In genomic region chr19:7529610-7530490, GRCh38 we compare ENCODE assay signal across 17 cellular contexts. TPM values are rescaled to one million over a fixed set of nuclear protein-coding genes. Genes with fewer than 3 reads are reported as not detected.
DNase-seq lines count a peak whose midpoint lies in the region; ATAC-seq, FAIRE-seq and TF ChIP-seq lines count a peak whose summit lies in the region.
"Had no signal": no experiment of that assay in that cellular context is flagged by ENCODE, and none has a peak within 500 bp of the region (broad histone marks: within the 10 kb centered on the region; RNA-seq: fewer than 3 reads in every experiment).

No MANE protein-coding gene starts in this region.

- peak overlapping the region; percentile 20 for H3K27ac Mint-ChIP-seq in neural crest cell (ENCODE audit: unreplicated experiment)
- H3K27ac Mint-ChIP-seq: B cell; CD8-positive, alpha-beta T cell had no signal

- H3K4me2 ChIP-seq in GM12878 (ENCODE audit: control insufficient read depth, insufficient read depth): no peak overlapping the region
- H3K4me2 ChIP-seq: BLaER1 treated with 17β-estradiol and CSF1 and Interleukin-3, amounts not matched to agents 10 nM and 100 nM had no signal

- TF ChIP-seq CTCF in GM12878 (IDR thresholded peaks at IDR 0.05 in 2 of 3, conservative IDR thresholded peaks at IDR 0.05 in 1 of 3; ENCODE audit: control insufficient read depth in 2 of 3, extremely low read depth in 1 of 3, insufficient read depth in 1 of 3, low read depth in 3 of 3, low read length in 3 of 3): no peak
- no peak for TF ChIP-seq CTCF in neural crest cell (conservative IDR thresholded peaks at IDR 0.05)

- H3K27me3 ChIP-seq in right cardiac atrium (ENCODE audit: control insufficient read depth, insufficient read depth): no peaks in the 10 kb centered on the region
- no peaks in the 10 kb centered on the region for H3K27me3 ChIP-seq in GM12878 (replicated peaks in 1 of 2; ENCODE audit: control insufficient read depth in 2 of 2, insufficient read depth in 2 of 2, low read length in 1 of 2)
- H3K27me3 ChIP-seq: BLaER1 treated with 17β-estradiol and CSF1 and Interleukin-3, amounts not matched to agents 10 nM and 100 nM had no signal

- TF ChIP-seq RAD21 in GM12878 (IDR thresholded peaks at IDR 0.05; ENCODE audit: insufficient read depth, low read depth, low read length): no peak

- no peaks in the 10 kb centered on the region; a peak in 1 of 4 replicates for H3K36me3 ChIP-seq in GM12878 (ENCODE audit: control insufficient read depth in 2 of 2, insufficient read depth in 2 of 2, low read length in 1 of 2)

- DNase-seq in right cardiac atrium (peak in 2 of 3 donors; percentile 13 to 57), left ventricle myocardium superior (no peak), GM12878 (ENCODE audit: low read depth, low spot score) (no peak), neural crest cell (ENCODE audit: low read depth, low spot score) (no peak), NCI-H2196 treated with DMSO at 0.1 percent for 48 hours (lab: John Stamatoyannopoulos, UW; ENCODE audit: unreplicated experiment) (no peak), NCI-H2081 treated with DMSO at 0.1 percent for 48 hours (lab: John Stamatoyannopoulos, UW) (no peak), NOMO-1 (lab: John Stamatoyannopoulos, UW; ENCODE audit: unreplicated experiment in 2 of 2) (no peak), COR-L47 (lab: John Stamatoyannopoulos, UW) (no peak)
- DNase-seq: 8988T; CD8-positive, alpha-beta T cell had no signal

- no peaks in the 10 kb centered on the region for H3K27me3 Mint-ChIP-seq in neural crest cell (ENCODE audit: low read depth)
- H3K27me3 Mint-ChIP-seq: B cell had no signal

- H2AFZ ChIP-seq in GM12878 (ENCODE audit: control insufficient read depth, low read depth, low read length): no peak overlapping the region

- no peak overlapping the region for H3K4me3 ChIP-seq in right cardiac atrium (ENCODE audit: low read length)
- H3K4me3 ChIP-seq in GM12878: no peak overlapping the region
- H3K4me3 ChIP-seq: BLaER1 treated with 17β-estradiol and CSF1 and Interleukin-3, amounts not matched to agents 10 nM and 100 nM; HAP-1 had no signal

- intact Hi-C loops in right cardiac atrium (cut with DNase I) (loop anchor here in 1 of 4 donors (10.0 kb wide), 1 partner anchor 135 kb away; no protein-coding TSS in a partner anchor), left ventricle myocardium superior (cut with micrococcal nuclease) (no loop called here), GM12878 (cut with micrococcal nuclease; ENCODE audit: unreplicated experiment) (no loop called here)

- no peaks in the 10 kb centered on the region for H3K36me3 Mint-ChIP-seq in neural crest cell (ENCODE audit: low read depth)

- no peaks in the 10 kb centered on the region for H3K9me3 ChIP-seq in right cardiac atrium (ENCODE audit: control insufficient read depth, low read length)
- no peaks in the 10 kb centered on the region for H3K9me3 ChIP-seq in GM12878 (replicated peaks; ENCODE audit: control insufficient read depth, insufficient read depth, low read length)
- H3K9me3 ChIP-seq: BLaER1 treated with 17β-estradiol and CSF1 and Interleukin-3, amounts not matched to agents 10 nM and 100 nM; HAP-1 had no signal

- in situ Hi-C loops in GM12878 (cut with MboI): no loop called here

- CTCF ChIA-PET in GM12878 (lab: Yijun Ruan, JAX): no interaction called here

- POLR2A ChIA-PET in GM12878 (lab: Charles Lee): no interaction called here

- peaks cover 12% of the 10 kb centered on the region for H3K4me1 Mint-ChIP-seq in neural crest cell

- H3K4me3 Mint-ChIP-seq in neural crest cell: peak overlapping the region; percentile 23
- H3K4me3 Mint-ChIP-seq: B cell; CD8-positive, alpha-beta T cell had no signal

- 96% methylated on average over 33 of the region's 33 CpGs for WGBS in right cardiac atrium
- WGBS in GM12878 (ENCODE audit: insufficient coverage, insufficient replicate concordance, low lambda C conversion rate, missing lambda C conversion rate): 90% methylated on average over 31 of the region's 33 CpGs

- no peaks in the 10 kb centered on the region for H3K79me2 ChIP-seq in GM12878 (ENCODE audit: control insufficient read depth, insufficient read depth, low read length)

- BruUV-seq in GM12878 (replicated peaks; lab: Mats Ljungman, UMichigan): no TSS peak

- no peak overlapping the region for H3K9ac ChIP-seq in GM12878 (ENCODE audit: control insufficient read depth, insufficient read depth, low read length)
- H3K9ac ChIP-seq: BLaER1 treated with 17β-estradiol and CSF1 and Interleukin-3, amounts not matched to agents 10 nM and 100 nM had no signal

- H3K27ac ChIP-seq in right cardiac atrium (ENCODE audit: low read length): no peak overlapping the region
- H3K27ac ChIP-seq in GM12878 (ENCODE audit: control insufficient read depth, insufficient read depth): no peak overlapping the region
- H3K27ac ChIP-seq: BLaER1 treated with 17β-estradiol and CSF1 and Interleukin-3, amounts not matched to agents 10 nM and 100 nM had no signal

- no peak for FAIRE-seq in GM12878 (lab: Jason Lieb, UNC)
- FAIRE-seq: G401.6, GM12892, GM18507, H1 had no signal

- no peaks in the 10 kb centered on the region for H3K9me3 Mint-ChIP-seq in neural crest cell
- H3K9me3 Mint-ChIP-seq: CD8-positive, alpha-beta T cell had no signal

- RAD21 ChIA-PET in GM12878 (lab: Charles Lee; ENCODE audit: unreplicated experiment): no interaction called here

- H4K20me1 ChIP-seq in GM12878 (ENCODE audit: control insufficient read depth, insufficient read depth): no peaks in the 10 kb centered on the region

- H3K4me1 ChIP-seq in right cardiac atrium (ENCODE audit: control insufficient read depth, insufficient read depth, low read length) (no peaks in the 10 kb centered on the region), GM12878 (ENCODE audit: control insufficient read depth, insufficient read depth, low read length) (no peaks in the 10 kb centered on the region)

- TF ChIP-seq POLR2A in GM12878 (IDR thresholded peaks at IDR 0.05; ENCODE audit: low read depth, low read length): no peak

- no peak for TF ChIP-seq EP300 in GM12878 (IDR thresholded peaks at IDR 0.05; ENCODE audit: borderline replicate concordance in 1 of 2, control insufficient read depth in 1 of 2, low read depth in 2 of 2, low read length in 2 of 2)

- no peak for ATAC-seq in right cardiac atrium
- no peak for ATAC-seq in left ventricle myocardium superior
- ATAC-seq in GM12878: no peak
- ATAC-seq: CD8-positive, alpha-beta T cell had no signal

- SMC1A ChIA-PET in GM12878 (lab: Charles Lee; ENCODE audit: uncharacterized antibody, unreplicated experiment): no interaction called here

RNA-seq across cellular contexts. Expression of gene PNPLA6, which starts 5.7 kb away (rescaled TPM):
- total RNA-seq in right cardiac atrium: 10 to 100 TPM; 53.4 to 70.9 (median 65.4) TPM
- polyA plus RNA-seq in right cardiac atrium: 33.5 TPM
- 55.6 TPM for total RNA-seq in left ventricle myocardium superior
- total RNA-seq in GM12878 (2013; cell fraction: nucleolus; rRNA removed): 136 and 138 TPM in 2 replicates
- 47.9 and 56.8 TPM in 2 replicates for total RNA-seq in GM12878 (2014; rRNA removed)
- 18.7 and 19.2 TPM in 2 replicates for total RNA-seq in GM12878 (2014; rRNA removed; fragmentation: Illumina TruSeq; extraction: Trizol)
- total RNA-seq in GM12878 (2021): 105 and 113 TPM in 2 replicates
- 21.5 TPM for polyA plus RNA-seq in GM12878 (2011; ENCODE audit: low read depth)
- polyA plus RNA-seq in GM12878 (2011; rRNA removed): 9.2 and 16.3 TPM in 2 replicates
- 26.4 and 32.8 TPM in 2 replicates for polyA plus RNA-seq in GM12878 (2011; cell fraction: cytosol; rRNA removed)
- 99.0 and 144 TPM in 2 replicates for polyA plus RNA-seq in GM12878 (2011; cell fraction: nucleus; rRNA removed)
- polyA plus RNA-seq in GM12878 (2012): 52.2 and 53.4 TPM in 2 replicates
- polyA plus RNA-seq in GM12878 (2014; fragmentation: Illumina TruSeq; extraction: Trizol): 9.4 and 23.2 TPM in 2 replicates
- polyA plus RNA-seq in GM12878 (2014; fragmentation: Nextera tagmentation; extraction: Ambion mirVana): 1 to 10 TPM in 1 of 2 experiments, under 1 TPM in 1; 0.95 to 8.4 TPM
- 67.9 and 72.2 TPM in 2 replicates for polyA plus RNA-seq in GM12878 (2014; rRNA removed)
- 10 to 100 TPM; 64.7 to 65.3 TPM for polyA plus RNA-seq in GM12878 (2016; fragmentation: Nextera tagmentation; extraction: Ambion mirVana)
- polyA minus RNA-seq in GM12878 (2011; rRNA and poly(A)+ RNA removed): 22.1 and 68.2 TPM in 2 replicates
- polyA minus RNA-seq in GM12878 (2011; cell fraction: cytosol; rRNA and poly(A)+ RNA removed): 25.2 and 52.8 TPM in 2 replicates
- 45.3 and 83.2 TPM in 2 replicates for polyA minus RNA-seq in GM12878 (2011; cell fraction: nucleus; rRNA and poly(A)+ RNA removed)
- total RNA-seq in neural crest cell: 72.1 and 74.7 TPM in 2 replicates

RNA-seq across cellular contexts. Expression of gene MCOLN1, which starts 7.4 kb away (rescaled TPM):
- total RNA-seq in right cardiac atrium: 10 to 100 TPM; 19.5 to 24.4 (median 21.8) TPM
- polyA plus RNA-seq in right cardiac atrium: 20.7 TPM
- total RNA-seq in left ventricle myocardium superior: 18.5 TPM
- 9.1 and 9.6 TPM in 2 replicates for total RNA-seq in GM12878 (2013; cell fraction: nucleolus; rRNA removed)
- total RNA-seq in GM12878 (2014; rRNA removed): 2.2 and 2.8 TPM in 2 replicates
- total RNA-seq in GM12878 (2014; rRNA removed; fragmentation: Illumina TruSeq; extraction: Trizol): 2.3 and 3.0 TPM in 2 replicates
- 10.9 and 13.9 TPM in 2 replicates for total RNA-seq in GM12878 (2021)
- polyA plus RNA-seq in GM12878 (2011; ENCODE audit: low read depth): 2.7 TPM
- 2.8 and 6.0 TPM in 2 replicates for polyA plus RNA-seq in GM12878 (2011; rRNA removed)
- 5.7 and 8.7 TPM in 2 replicates for polyA plus RNA-seq in GM12878 (2011; cell fraction: cytosol; rRNA removed)
- 26.1 and 38.4 TPM in 2 replicates for polyA plus RNA-seq in GM12878 (2011; cell fraction: nucleus; rRNA removed)
- 5.5 and 6.2 TPM in 2 replicates for polyA plus RNA-seq in GM12878 (2012)
- 1.9 and 3.7 TPM in 2 replicates for polyA plus RNA-seq in GM12878 (2014; fragmentation: Illumina TruSeq; extraction: Trizol)
- 1 to 10 TPM in 1 of 2 experiments, under 1 TPM in 1; 0.42 to 1.4 TPM for polyA plus RNA-seq in GM12878 (2014; fragmentation: Nextera tagmentation; extraction: Ambion mirVana)
- 13.6 and 15.6 TPM in 2 replicates for polyA plus RNA-seq in GM12878 (2014; rRNA removed)
- polyA plus RNA-seq in GM12878 (2016; fragmentation: Nextera tagmentation; extraction: Ambion mirVana): 10 to 100 TPM; 12.4 to 14.4 TPM
- polyA minus RNA-seq in GM12878 (2011; rRNA and poly(A)+ RNA removed): 8.1 and 11.8 TPM in 2 replicates
- 2.9 and 3.7 TPM in 2 replicates for polyA minus RNA-seq in GM12878 (2011; cell fraction: cytosol; rRNA and poly(A)+ RNA removed)
- polyA minus RNA-seq in GM12878 (2011; cell fraction: nucleus; rRNA and poly(A)+ RNA removed): 3.7 and 7.2 TPM in 2 replicates
- total RNA-seq in neural crest cell: 24.4 and 26.7 TPM in 2 replicates

RNA-seq across cellular contexts. Expression of gene ZNF358, which starts 13.9 kb away (rescaled TPM):
- total RNA-seq in right cardiac atrium: 100 to 1,000 TPM; 101 to 120 (median 115) TPM
- polyA plus RNA-seq in right cardiac atrium: 143 TPM
- 101 TPM for total RNA-seq in left ventricle myocardium superior
- total RNA-seq in GM12878 (2013; cell fraction: nucleolus; rRNA removed): 2.5 and 3.0 TPM in 2 replicates
- total RNA-seq in GM12878 (2014; rRNA removed): 2.1 and 3.0 TPM in 2 replicates
- 1.8 and 1.9 TPM in 2 replicates for total RNA-seq in GM12878 (2014; rRNA removed; fragmentation: Illumina TruSeq; extraction: Trizol)
- total RNA-seq in GM12878 (2021): 4.9 and 6.3 TPM in 2 replicates
- polyA plus RNA-seq in GM12878 (2011; ENCODE audit: low read depth): 2.0 TPM
- 0.13 and 0.50 TPM in 2 replicates for polyA plus RNA-seq in GM12878 (2011; rRNA removed)
- 0.89 and 1.5 TPM in 2 replicates for polyA plus RNA-seq in GM12878 (2011; cell fraction: cytosol; rRNA removed)
- 0.43 and 0.63 TPM in 2 replicates for polyA plus RNA-seq in GM12878 (2011; cell fraction: nucleus; rRNA removed)
- polyA plus RNA-seq in GM12878 (2012): 7.2 and 7.6 TPM in 2 replicates
- polyA plus RNA-seq in GM12878 (2014; fragmentation: Illumina TruSeq; extraction: Trizol): 4.1 and 5.5 TPM in 2 replicates
- polyA plus RNA-seq in GM12878 (2014; fragmentation: Nextera tagmentation; extraction: Ambion mirVana): under 1 TPM in 1 of 2 experiments, not detected in 1; 0.09 TPM
- polyA plus RNA-seq in GM12878 (2014; rRNA removed): 2.2 and 4.0 TPM in 2 replicates
- polyA plus RNA-seq in GM12878 (2016; fragmentation: Nextera tagmentation; extraction: Ambion mirVana): under 1 TPM; 0.59 to 0.96 TPM
- 0.15 TPM in 1 of 2 replicates, not detected in the other for polyA minus RNA-seq in GM12878 (2011; rRNA and poly(A)+ RNA removed)
- polyA minus RNA-seq in GM12878 (2011; cell fraction: cytosol; rRNA and poly(A)+ RNA removed): 0.62 TPM in 1 of 2 replicates, not detected in the other
- 0.24 and 0.57 TPM in 2 replicates for polyA minus RNA-seq in GM12878 (2011; cell fraction: nucleus; rRNA and poly(A)+ RNA removed)
- 75.6 and 76.2 TPM in 2 replicates for total RNA-seq in neural crest cell

RNA-seq across cellular contexts. Expression of gene PEX11G, which starts 41.0 kb away (rescaled TPM):
- total RNA-seq in right cardiac atrium (1 to 10 TPM; 1.5 to 2.5 (median 2.3) TPM), left ventricle myocardium superior (0.84 TPM), GM12878 (2014; rRNA removed) (0.73 and 0.82 TPM in 2 replicates), GM12878 (2014; rRNA removed; fragmentation: Illumina TruSeq; extraction: Trizol) (0.40 and 0.51 TPM in 2 replicates), GM12878 (2021) (1.0 and 1.8 TPM in 2 replicates), neural crest cell (2.3 and 3.4 TPM in 2 replicates)
- polyA plus RNA-seq in right cardiac atrium (3.2 TPM), GM12878 (2011; rRNA removed) (0.19 and 0.29 TPM in 2 replicates), GM12878 (2014; fragmentation: Illumina TruSeq; extraction: Trizol) (0.38 TPM in 1 of 2 replicates, not detected in the other), GM12878 (2014; fragmentation: Nextera tagmentation; extraction: Ambion mirVana) (under 1 TPM in 1 of 2 experiments, not detected in 1; 0.05 TPM), GM12878 (2014; rRNA removed) (1.2 and 1.6 TPM in 2 replicates), GM12878 (2016; fragmentation: Nextera tagmentation; extraction: Ambion mirVana) (1 to 10 TPM; 1.5 to 1.7 TPM)
- total RNA-seq in GM12878 (2013; cell fraction: nucleolus; rRNA removed): not detected in 2 replicates
- 0.68 TPM for polyA plus RNA-seq in GM12878 (2011; ENCODE audit: low read depth)
- polyA plus RNA-seq in GM12878 (2011; cell fraction: cytosol; rRNA removed): 1.0 and 1.6 TPM in 2 replicates
- polyA plus RNA-seq in GM12878 (2011; cell fraction: nucleus; rRNA removed): 1.0 and 1.1 TPM in 2 replicates
- polyA plus RNA-seq in GM12878 (2012): 1.1 and 1.2 TPM in 2 replicates
- polyA minus RNA-seq in GM12878 (2011; rRNA and poly(A)+ RNA removed): 0.41 TPM in 1 of 2 replicates, not detected in the other
- polyA minus RNA-seq in GM12878 (2011; cell fraction: cytosol; rRNA and poly(A)+ RNA removed): not detected in 2 replicates
- 0.96 TPM in 1 of 2 replicates, not detected in the other for polyA minus RNA-seq in GM12878 (2011; cell fraction: nucleus; rRNA and poly(A)+ RNA removed)
- total RNA-seq: CD8-positive, alpha-beta T cell had no signal

Comparison
In these comparisons a context has a peak if more than half of its experiments do, and no peak if none do; other contexts are left out.
1. DNase-seq: peak in right cardiac atrium (2 of 3); none in left ventricle myocardium superior (single experiment), GM12878 (single experiment), neural crest cell (single experiment), NCI-H2196 treated with DMSO at 0.1 percent for 48 hours (single experiment), NCI-H2081 treated with DMSO at 0.1 percent for 48 hours (single experiment), NOMO-1 (0 of 2) and COR-L47 (single experiment).
2. RNA of gene ZNF358, which starts 13.9 kb away (total RNA-seq): 101 to 120 TPM in right cardiac atrium, 101 TPM in left ventricle myocardium superior (single experiment) and 75.6 to 76.2 TPM in neural crest cell; 1.8 to 6.3 TPM in GM12878; every median in the first group is over 10 times any median in the second.